Comparison of ENCODE assay signal across 12 cellular contexts in the genomic region with DNA sequence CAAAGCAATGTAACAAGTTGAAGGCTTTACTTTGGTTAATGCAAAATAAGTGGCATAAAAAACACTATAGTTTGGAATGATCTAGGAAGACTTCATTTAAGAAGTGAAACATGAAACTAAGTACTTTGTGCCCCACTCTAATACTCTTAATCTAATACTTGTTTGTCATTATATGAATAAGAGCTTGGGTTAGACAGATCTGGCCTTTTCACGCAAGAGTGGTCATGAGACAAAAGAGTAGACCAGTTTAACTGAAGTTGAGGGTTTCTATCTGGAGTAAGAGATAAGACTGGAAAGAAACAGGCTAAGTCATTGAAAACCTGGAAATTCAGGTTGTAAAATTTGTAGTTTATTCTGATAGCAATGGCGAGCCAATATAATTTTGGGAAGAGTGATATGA. TPM values are rescaled to one million over a fixed set of nuclear protein-coding genes. Genes with fewer than 3 reads are reported as not detected.
DNase-seq lines count a peak whose midpoint lies in the region; ATAC-seq and TF ChIP-seq lines count a peak whose summit lies in the region.
"Had no signal": no experiment of that assay in that cellular context is flagged by ENCODE, and none has a peak within 500 bp of the region (broad histone marks: within the 10 kb centered on the region; RNA-seq: fewer than 3 reads in every experiment).

No MANE protein-coding gene starts in this region.

- no peaks in the 10 kb centered on the region for H3K27me3 Mint-ChIP-seq in activated naive CD8-positive, alpha-beta T cell

- H3K4me1 Mint-ChIP-seq in activated naive CD8-positive, alpha-beta T cell (ENCODE audit: low read depth) = peaks cover 50% of the 10 kb centered on the region

- H3K36me3 ChIP-seq in thyroid gland = no peaks in the 10 kb centered on the region

- H3K4me3 ChIP-seq in GM12864 (ENCODE audit: low read depth, low read length) (no peak overlapping the region), thyroid gland (replicated peaks in 1 of 3) (no peak overlapping the region)
- H3K4me3 ChIP-seq: adrenal gland; BLaER1 treated with 17β-estradiol and CSF1 and Interleukin-3, amounts not matched to agents 10 nM and 100 nM; dorsolateral prefrontal cortex had no signal

- H3K4me1 ChIP-seq in thyroid gland = peaks cover 6 to 19% of the 10 kb centered on the region in 2 donors

- intact Hi-C loops in thyroid gland (cut with DNase I) = loop anchor here (5.0 to 10.0 kb wide), 2 partner anchors 104 to 189 kb away; a partner anchor contains a TSS
- intact Hi-C loops in left cardiac atrium (cut with DNase I) = loop anchor here in 1 of 2 donors (5.0 to 10.0 kb wide), 2 partner anchors 104 to 189 kb away; a partner anchor contains a TSS

- H3K27ac Mint-ChIP-seq in activated naive CD8-positive, alpha-beta T cell = peak overlapping the region; percentile 46

- H3K27ac ChIP-seq in thyroid gland = no peak overlapping the region
- H3K27ac ChIP-seq: adrenal gland; BLaER1 treated with 17β-estradiol and CSF1 and Interleukin-3, amounts not matched to agents 10 nM and 100 nM; dorsolateral prefrontal cortex had no signal

- TF ChIP-seq CTCF in GM12864 (IDR thresholded peaks at IDR 0.05; ENCODE audit: low read depth, low read length, missing control alignments) = no peak
- no peak for TF ChIP-seq CTCF in thyroid gland (IDR thresholded peaks at IDR 0.05)

- H3K36me3 Mint-ChIP-seq in activated naive CD8-positive, alpha-beta T cell = peaks cover 10% of the 10 kb centered on the region

- H3K27me3 ChIP-seq in thyroid gland = no peaks in the 10 kb centered on the region
- H3K27me3 ChIP-seq: adrenal gland; BLaER1 treated with 17β-estradiol and CSF1 and Interleukin-3, amounts not matched to agents 10 nM and 100 nM; dorsolateral prefrontal cortex had no signal

- no peaks in the 10 kb centered on the region for H3K9me3 Mint-ChIP-seq in activated naive CD8-positive, alpha-beta T cell (ENCODE audit: low read depth)

- no peaks in the 10 kb centered on the region for H3K9me3 ChIP-seq in thyroid gland
- H3K9me3 ChIP-seq: adrenal gland; BLaER1 treated with 17β-estradiol and CSF1 and Interleukin-3, amounts not matched to agents 10 nM and 100 nM had no signal

- ATAC-seq in GM19467 (IDR thresholded peaks at IDR 0.05; ENCODE audit: unreplicated experiment) (peak; percentile 31), HG03159 (IDR thresholded peaks at IDR 0.05; ENCODE audit: unreplicated experiment) (peak; percentile 44), GM19455 (IDR thresholded peaks at IDR 0.05; ENCODE audit: unreplicated experiment) (no peak), left cardiac atrium (no peak)
- ATAC-seq: left ventricle myocardium superior had no signal

- no peak overlapping the region for H3K4me3 Mint-ChIP-seq in activated naive CD8-positive, alpha-beta T cell

- 26 to 55% methylated on average over 2 of the region's 2 CpGs for WGBS in thyroid gland, 2 donors

- peak; percentile 51 for DNase-seq in GM12864 (ENCODE audit: low read depth)
- no peak for DNase-seq in thyroid gland
- DNase-seq in left cardiac atrium = no peak
- no peak for DNase-seq in activated naive CD4-positive, alpha-beta T cell (lab: John Stamatoyannopoulos, UW)
- DNase-seq: adrenal gland, dorsolateral prefrontal cortex, left ventricle myocardium superior had no signal

- TF ChIP-seq POLR2A in thyroid gland (IDR thresholded peaks at IDR 0.05) = no peak

RNA-seq across cellular contexts. Expression of a gene that starts 2.8 kb away (rescaled TPM):
- 10 to 100 TPM; 26.2 to 33.1 (median 29.4) TPM for total RNA-seq in thyroid gland
- 10 to 100 TPM; 13.9 to 19.6 TPM for total RNA-seq in left cardiac atrium

Comparison
In these comparisons a context has a peak if more than half of its experiments do, and no peak if none do; other contexts are left out.
1. ATAC-seq: peak in GM19467 (single experiment) and HG03159 (single experiment); none in GM19455 (single experiment) and left cardiac atrium (0 of 2).